Comparison of ENCODE assay signal across 1 cellular context in genomic region chr10:98394855-98395440, GRCh38.
TF ChIP-seq lines count a peak whose summit lies in the region.

No MANE protein-coding gene starts in this region.

TF ChIP-seq in IMR-90, 13 proteins besides CTCF, POLR2A, EP300 and RAD21 (continued from another document):
- TF ChIP-seq, protein P1, sequence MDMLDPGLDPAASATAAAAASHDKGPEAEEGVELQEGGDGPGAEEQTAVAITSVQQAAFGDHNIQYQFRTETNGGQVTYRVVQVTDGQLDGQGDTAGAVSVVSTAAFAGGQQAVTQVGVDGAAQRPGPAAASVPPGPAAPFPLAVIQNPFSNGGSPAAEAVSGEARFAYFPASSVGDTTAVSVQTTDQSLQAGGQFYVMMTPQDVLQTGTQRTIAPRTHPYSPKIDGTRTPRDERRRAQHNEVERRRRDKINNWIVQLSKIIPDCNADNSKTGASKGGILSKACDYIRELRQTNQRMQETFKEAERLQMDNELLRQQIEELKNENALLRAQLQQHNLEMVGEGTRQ (IDR thresholded peaks at IDR 0.05; ENCODE audit: low read depth, low read length): no peak
- TF ChIP-seq SMC3 (IDR thresholded peaks at IDR 0.05; ENCODE audit: low read depth, low read length) (no peak), ELK1 (IDR thresholded peaks at IDR 0.05; ENCODE audit: borderline replicate concordance, low read depth, low read length) (no peak), MAFK (IDR thresholded peaks at IDR 0.05; ENCODE audit: low read depth, low read length) (no peak), RCOR1 (IDR thresholded peaks at IDR 0.05; ENCODE audit: insufficient replicate concordance, low read length) (no peak), MXI1 (IDR thresholded peaks at IDR 0.05; ENCODE audit: borderline replicate concordance, low read depth, low read length) (no peak), BHLHE40 (IDR thresholded peaks at IDR 0.05; ENCODE audit: low read depth, low read length) (no peak)
TF ChIP-seq in IMR-90: peak in this region for 0.
